In genomic region chr21:32336711-32337110, GRCh38 we compare ENCODE assay signal across 14 cellular contexts. TPM values are rescaled to one million over a fixed set of nuclear protein-coding genes. Genes with fewer than 3 reads are reported as not detected.
A peak's percentile ranks its signal among the peaks of the same experiment; 100 is the strongest.
DNase-seq lines count a peak whose midpoint lies in the region; ATAC-seq and TF ChIP-seq lines count a peak whose summit lies in the region.
"Had no signal": no experiment of that assay in that cellular context is flagged by ENCODE, and none has a peak within 500 bp of the region (broad histone marks: within the 10 kb centered on the region; RNA-seq: fewer than 3 reads in every experiment).

No MANE protein-coding gene starts in this region.

- no peak overlapping the region for H3K27ac Mint-ChIP-seq in CD4-positive, alpha-beta T cell
- H3K27ac Mint-ChIP-seq: activated CD4-positive, alpha-beta T cell treated with anti-CD3 and anti-CD28 coated beads for 36 hours had no signal

- H3K4me3 Mint-ChIP-seq in CD4-positive, alpha-beta T cell, result no peak overlapping the region
- H3K4me3 Mint-ChIP-seq: activated CD4-positive, alpha-beta T cell treated with anti-CD3 and anti-CD28 coated beads for 36 hours; CD8-positive, alpha-beta memory T cell had no signal

- H3K9me3 Mint-ChIP-seq in CD4-positive, alpha-beta T cell, result no peaks in the 10 kb centered on the region
- H3K9me3 Mint-ChIP-seq: activated naive CD4-positive, alpha-beta T cell treated with anti-CD3 and anti-CD28 coated beads, Interleukin-2, amount 50 U/mL, for 72 hours; CD8-positive, alpha-beta memory T cell had no signal

- no peak for TF ChIP-seq CTCF in CD4-positive, alpha-beta T cell (IDR thresholded peaks at IDR 0.05)

- no peaks in the 10 kb centered on the region for H3K27me3 Mint-ChIP-seq in CD4-positive, alpha-beta T cell
- H3K27me3 Mint-ChIP-seq: activated CD4-positive, alpha-beta T cell treated with anti-CD3 and anti-CD28 coated beads for 36 hours; CD8-positive, alpha-beta memory T cell had no signal

- peaks cover 94% of the 10 kb centered on the region for H3K36me3 ChIP-seq in HUES6 (ENCODE audit: control insufficient read depth, insufficient read depth, low read length)
- H3K36me3 ChIP-seq: ovary had no signal

- H3K27me3 ChIP-seq in HUES6 (ENCODE audit: control insufficient read depth, insufficient read depth, low read length), result no peaks in the 10 kb centered on the region
- no peaks in the 10 kb centered on the region for H3K27me3 ChIP-seq in CD4-positive, alpha-beta T cell (ENCODE audit: control insufficient read depth, insufficient read depth, low read length)
- H3K27me3 ChIP-seq: ovary had no signal

- H3K9ac ChIP-seq in HUES6 (ENCODE audit: low read length), result peak overlapping the region; percentile 20

- no peaks in the 10 kb centered on the region for H3K9me3 ChIP-seq in HUES6 (ENCODE audit: control insufficient read depth, insufficient read depth, low read depth, low read length)
- no peaks in the 10 kb centered on the region for H3K9me3 ChIP-seq in CD4-positive, alpha-beta T cell (ENCODE audit: control insufficient read depth, low read length)
- H3K9me3 ChIP-seq: ovary had no signal

- peak; percentile 33 for DNase-seq in AG08396 (ENCODE audit: low spot score)
- DNase-seq in brain pericyte (ENCODE audit: low read depth, low spot score), result peak; percentile 53
- DNase-seq in left lobe of liver (ENCODE audit: low spot score), result peak; percentile 33
- no peak for DNase-seq in CD4-positive, alpha-beta T cell
- no peak for DNase-seq in NCI-H2227 (lab: John Stamatoyannopoulos, UW; ENCODE audit: unreplicated experiment)
- DNase-seq in mucosa of gallbladder (ENCODE audit: low spot score), result no peak
- DNase-seq in NCI-H187 treated with DMSO at 0.1 percent for 48 hours (lab: John Stamatoyannopoulos, UW), result no peak
- DNase-seq: activated CD4-positive, alpha-beta T cell treated with anti-CD3 and anti-CD28 coated beads for 36 hours; CD8-positive, alpha-beta memory T cell; NCI-H2081; RPMI8226 had no signal

- H3K4me3 ChIP-seq in HUES6 (ENCODE audit: low read depth, low read length), result no peak overlapping the region
- H3K4me3 ChIP-seq: ovary had no signal

- no peak overlapping the region for H3K27ac ChIP-seq in HUES6 (ENCODE audit: low read depth, low read length)
- H3K27ac ChIP-seq in CD4-positive, alpha-beta T cell (ENCODE audit: low read depth, low read length), result no peak overlapping the region
- H3K27ac ChIP-seq: ovary had no signal

- H3K4me1 ChIP-seq in HUES6 (ENCODE audit: control insufficient read depth, insufficient read depth, low read length), result peaks cover 12% of the 10 kb centered on the region

- intact Hi-C loops in CD4-positive, alpha-beta T cell (cut with DNase I, micrococcal nuclease), result no loop called here

- H3K36me3 Mint-ChIP-seq in CD4-positive, alpha-beta T cell (ENCODE audit: low read depth), result peaks cover 94% of the 10 kb centered on the region

- CTCF ChIA-PET in CD4-positive, alpha-beta T cell (lab: Charles Lee), result interaction anchor here (0.6 kb wide), 1 partner anchor 938 kb away, joined by 5 read pairs; no protein-coding TSS in a partner anchor

- peak; percentile 31 for ATAC-seq in left lobe of liver
- no peak for ATAC-seq in CD4-positive, alpha-beta T cell (ENCODE audit: poor library complexity)
- ATAC-seq: activated CD4-positive, alpha-beta T cell treated with anti-CD3 and anti-CD28 coated beads for 36 hours; activated naive CD4-positive, alpha-beta T cell treated with anti-CD3 and anti-CD28 coated beads, Interleukin-2, amount 50 U/mL, for 72 hours had no signal

- no peaks in the 10 kb centered on the region for H3K4me1 Mint-ChIP-seq in CD4-positive, alpha-beta T cell (ENCODE audit: low read depth)
- H3K4me1 Mint-ChIP-seq: activated CD4-positive, alpha-beta T cell treated with anti-CD3 and anti-CD28 coated beads for 36 hours; CD8-positive, alpha-beta memory T cell had no signal

- POLR2A ChIA-PET in CD4-positive, alpha-beta T cell (lab: Charles Lee), result no interaction called here

RNA-seq across cellular contexts. Expression of gene MRAP, which starts 38.1 kb away (rescaled TPM):
- 3.4 TPM for total RNA-seq in left lobe of liver
- total RNA-seq in CD4-positive, alpha-beta T cell, result not detected
- total RNA-seq in mucosa of gallbladder, result not detected
- total RNA-seq: activated CD4-positive, alpha-beta T cell treated with anti-CD3 and anti-CD28 coated beads for 36 hours; activated naive CD4-positive, alpha-beta T cell treated with anti-CD3 and anti-CD28 coated beads, Interleukin-2, amount 50 U/mL, for 72 hours; CD8-positive, alpha-beta memory T cell had no signal

RNA-seq across cellular contexts. Expression of gene URB1, which starts 56.1 kb away (rescaled TPM):
- total RNA-seq in left lobe of liver (9.2 TPM), mucosa of gallbladder (11.3 TPM)
- total RNA-seq in CD4-positive, alpha-beta T cell, result 1 to 10 TPM; 5.4 to 5.7 TPM

RNA-seq across cellular contexts. Expression of gene MIS18A, which starts 57.9 kb away (rescaled TPM):
- total RNA-seq in left lobe of liver (2.4 TPM), mucosa of gallbladder (6.5 TPM)
- 1 to 10 TPM; 2.7 to 3.0 TPM for total RNA-seq in CD4-positive, alpha-beta T cell

Comparison
In these comparisons a context has a peak if more than half of its experiments do, and no peak if none do; other contexts are left out.
1. DNase-seq: peak in AG08396 (single experiment), brain pericyte (single experiment) and left lobe of liver (single experiment); none in CD4-positive, alpha-beta T cell (0 of 10), NCI-H2227 (single experiment), mucosa of gallbladder (single experiment) and NCI-H187 treated with DMSO at 0.1 percent for 48 hours (single experiment).